ENCODE assay signal across 29 cellular contexts in the genomic region with DNA sequence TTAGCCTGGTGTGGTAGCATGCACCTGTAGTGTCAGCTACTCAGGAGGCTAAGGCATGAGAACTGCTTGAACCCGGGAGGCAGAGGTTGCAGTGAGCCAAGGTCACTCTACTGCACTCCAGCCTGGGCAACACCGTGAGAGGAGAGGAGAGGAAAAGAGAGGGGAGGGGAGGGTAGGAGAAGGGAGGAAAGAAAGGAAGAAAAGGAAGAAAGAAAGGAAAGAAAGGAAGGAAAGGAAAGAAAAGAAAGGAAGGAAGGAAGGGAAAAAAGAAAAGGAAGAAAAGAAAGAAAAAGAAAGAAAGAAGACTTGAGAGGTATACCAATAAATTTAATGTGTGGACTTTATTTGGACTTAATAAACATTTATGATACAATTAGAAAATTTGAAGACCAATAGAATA.
"Had no signal": no experiment of that assay in that cellular context is flagged by ENCODE, and none has a peak within 500 bp of the region (broad histone marks: within the 10 kb centered on the region; RNA-seq: fewer than 3 reads in every experiment).

No MANE protein-coding gene starts in this region.

- H3K79me2 ChIP-seq: parathyroid adenoma had no signal

- H2AFZ ChIP-seq: neural progenitor cell, parathyroid adenoma had no signal

- H3K9me3 Mint-ChIP-seq: naive thymus-derived CD4-positive, alpha-beta T cell; natural killer cell; nephron; neural progenitor cell; stimulated activated naive B cell treated with anti-CD40 and anti-IgM and Interleukin-4, amounts not matched to agents 10 μg/mL and 1 μg/mL and 100 μg/mL, for 72 hours; stimulated activated naive CD8-positive, alpha-beta T cell treated with anti-CD3 and anti-CD28 coated beads, Interleukin-15, Interleukin-2, amounts not matched to agents 100 ng/mL and 50 ng/mL, for 24 hours; type B pancreatic cell had no signal

- ATAC-seq: naive thymus-derived CD4-positive, alpha-beta T cell; natural killer cell; psoas muscle; right cardiac atrium; sciatic nerve; stimulated activated naive B cell treated with anti-CD40 and anti-IgM and Interleukin-4, amounts not matched to agents 10 μg/mL and 1 μg/mL and 100 μg/mL, for 72 hours; upper lobe of right lung had no signal

- H3K4me3 Mint-ChIP-seq: naive thymus-derived CD4-positive, alpha-beta T cell; natural killer cell; nephron; neural progenitor cell; stimulated activated naive B cell treated with anti-CD40 and anti-IgM and Interleukin-4, amounts not matched to agents 10 μg/mL and 1 μg/mL and 100 μg/mL, for 72 hours; stimulated activated naive CD8-positive, alpha-beta T cell treated with anti-CD3 and anti-CD28 coated beads, Interleukin-15, Interleukin-2, amounts not matched to agents 100 ng/mL and 50 ng/mL, for 24 hours; type B pancreatic cell had no signal

- H3K4me2 ChIP-seq: neural progenitor cell, smooth muscle cell had no signal

- H3K36me3 Mint-ChIP-seq: naive thymus-derived CD4-positive, alpha-beta T cell; natural killer cell; neural progenitor cell; stimulated activated naive B cell treated with anti-CD40 and anti-IgM and Interleukin-4, amounts not matched to agents 10 μg/mL and 1 μg/mL and 100 μg/mL, for 72 hours; type B pancreatic cell had no signal

- H3K4me1 ChIP-seq: parathyroid adenoma, psoas muscle, spleen, tibial artery, transverse colon, upper lobe of right lung, uterus had no signal

- H3K27me3 Mint-ChIP-seq: progenitor cell of endocrine pancreas; stimulated activated naive B cell treated with anti-CD40 and anti-IgM and Interleukin-4, amounts not matched to agents 10 μg/mL and 1 μg/mL and 100 μg/mL, for 72 hours; type B pancreatic cell had no signal

- H3K4me1 Mint-ChIP-seq: natural killer cell; nephron; stimulated activated naive B cell treated with anti-CD40 and anti-IgM and Interleukin-4, amounts not matched to agents 10 μg/mL and 1 μg/mL and 100 μg/mL, for 72 hours had no signal

- H3K27ac Mint-ChIP-seq: natural killer cell; nephron; neural progenitor cell; progenitor cell of endocrine pancreas; stimulated activated naive B cell treated with anti-CD40 and anti-IgM and Interleukin-4, amounts not matched to agents 10 μg/mL and 1 μg/mL and 100 μg/mL, for 72 hours; stimulated activated naive CD8-positive, alpha-beta T cell treated with anti-CD3 and anti-CD28 coated beads, Interleukin-15, Interleukin-2, amounts not matched to agents 100 ng/mL and 50 ng/mL, for 24 hours; type B pancreatic cell had no signal

- H3K27me3 ChIP-seq: neural progenitor cell, ovary, stomach, tibial artery, transverse colon, upper lobe of right lung, uterus had no signal

- H3K9ac ChIP-seq: neural progenitor cell, parathyroid adenoma had no signal

- H3K4me3 ChIP-seq: neural progenitor cell, ovary, psoas muscle, skin epidermis, smooth muscle cell, spleen, stomach, thoracic aorta, tibial artery, transverse colon, upper lobe of right lung, uterus had no signal

- H3K9me3 ChIP-seq: ovary, psoas muscle, spleen, stomach, thoracic aorta, tibial artery, transverse colon, upper lobe of right lung, uterus had no signal

- H3K27ac ChIP-seq: neural progenitor cell, ovary, parathyroid adenoma, psoas muscle, skin epidermis, spleen, stomach, thoracic aorta, tibial artery, transverse colon, upper lobe of right lung, uterus had no signal

- DNase-seq: naive thymus-derived CD4-positive, alpha-beta T cell; natural killer cell; occipital lobe; ovary; psoas muscle; right cardiac atrium; spleen; stimulated activated CD4-positive, alpha-beta T cell treated with anti-CD3 and anti-CD28 coated beads, Interleukin-12 subunit alpha, Interleukin-12 subunit beta, amount 100 ng/mL, for 4 hours; stimulated activated CD4-positive, alpha-beta T cell treated with anti-CD3 and anti-CD28 coated beads, Interleukin-1b, Interleukin-23, amount 100 ng/mL, for 48 hours; stimulated activated CD4-positive, alpha-beta T cell treated with anti-CD3 and anti-CD28 coated beads, Interleukin-4, amount 100 ng/mL, for 1 hour; stimulated activated CD4-positive, alpha-beta T cell treated with anti-CD3 and anti-CD28 coated beads, Interleukin-4, amount 100 ng/mL, for 4 hours; stimulated activated CD8-positive, alpha-beta memory T cell treated with anti-CD3 and anti-CD28 coated beads, Interleukin-4, amount 100 ng/mL, for 48 hours; stimulated activated naive B cell treated with anti-CD40 and anti-IgM and Interleukin-4, amounts not matched to agents 10 μg/mL and 1 μg/mL and 100 μg/mL, for 72 hours; stimulated activated naive CD4-positive, alpha-beta T cell treated with Interleukin-2 at 50 U/mL for 16 hours; stomach; tibial artery; transverse colon; upper lobe of right lung; uterus had no signal

- H3K36me3 ChIP-seq: neural progenitor cell, ovary, spleen, stomach, thoracic aorta, tibial artery, transverse colon, upper lobe of right lung, uterus had no signal
